9 cellular contexts compared by ENCODE assay signal in the genomic region with DNA sequence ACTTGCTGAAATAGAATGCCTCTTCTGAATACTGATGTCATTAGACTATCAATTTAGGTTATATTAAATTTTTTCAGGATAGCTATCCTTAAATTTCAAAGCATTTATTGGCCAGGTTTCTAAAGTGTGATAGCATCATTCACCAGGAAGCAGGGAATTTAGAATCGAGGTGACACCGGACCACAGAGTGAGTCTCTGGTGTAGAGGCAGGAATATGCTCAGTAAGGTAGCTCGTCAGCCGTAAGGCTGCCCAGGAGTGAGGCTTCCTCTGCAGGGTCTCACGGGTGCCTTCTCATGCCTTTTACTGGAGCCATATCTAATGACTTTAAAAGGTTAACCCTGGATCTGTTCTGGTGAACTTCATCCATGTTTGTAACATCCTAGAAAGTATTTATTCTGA.
A peak's percentile ranks its signal among the peaks of the same experiment; 100 is the strongest.
DNase-seq lines count a peak whose midpoint lies in the region; FAIRE-seq and TF ChIP-seq lines count a peak whose summit lies in the region.
"Had no signal": no experiment of that assay in that cellular context is flagged by ENCODE, and none has a peak within 500 bp of the region (broad histone marks: within the 10 kb centered on the region; RNA-seq: fewer than 3 reads in every experiment).

No MANE protein-coding gene starts in this region.

- H4K20me1 ChIP-seq in SK-N-SH (ENCODE audit: insufficient read depth), result peaks cover 73% of the 10 kb centered on the region

- H3K4me2 ChIP-seq in SK-N-SH, result peak overlapping the region; percentile 89
- peak overlapping the region; percentile 68 for H3K4me2 ChIP-seq in skeletal muscle satellite cell (ENCODE audit: low read length)

- no peak for FAIRE-seq in GM19239 (lab: Jason Lieb, UNC)

- H3K36me3 ChIP-seq in SK-N-SH (replicated peaks in 1 of 2; ENCODE audit: control insufficient read depth in 1 of 2, insufficient read depth in 2 of 2, low read length in 1 of 2) (peaks cover 18 to 57% of the 10 kb centered on the region in 2 experiments), skeletal muscle satellite cell (ENCODE audit: insufficient read depth, low read length) (peaks cover 83% of the 10 kb centered on the region)

- H3F3A ChIP-seq in SK-N-SH (replicated peaks; ENCODE audit: insufficient read depth), result peaks cover 95% of the 10 kb centered on the region

- CTCF ChIA-PET in SK-N-SH (lab: Yijun Ruan, JAX), result interaction anchor here (1.1 to 4.3 kb wide), 7 partner anchors 8 to 608 kb away, joined by 3 to 32 read pairs (median 4); no protein-coding TSS in a partner anchor

- TF ChIP-seq RAD21 in SK-N-SH (IDR thresholded peaks at IDR 0.05; ENCODE audit: low read length), result no peak

- H2AFZ ChIP-seq in SK-N-SH (ENCODE audit: low read depth), result no peak overlapping the region

- peaks cover 94% of the 10 kb centered on the region for H3K79me2 ChIP-seq in SK-N-SH (ENCODE audit: insufficient read depth)

- DNase-seq in ELR (ENCODE audit: low read depth) (peak; percentile 63), SK-N-SH (no peak), epithelial cell of prostate (ENCODE audit: low read depth, low spot score) (no peak), NCI-H1694 treated with DMSO at 0.1 percent for 48 hours (lab: John Stamatoyannopoulos, UW) (no peak), NCI-H1436 treated with DMSO at 0.1 percent for 48 hours (lab: John Stamatoyannopoulos, UW) (no peak), NCI-H1105 treated with DMSO at 0.1 percent for 48 hours (lab: John Stamatoyannopoulos, UW) (no peak), GM19239 (ENCODE audit: insufficient read length, low spot score) (no peak)
- DNase-seq: NCI-H1048 had no signal

- H3K9me2 ChIP-seq in SK-N-SH, result no peaks in the 10 kb centered on the region

- no peaks in the 10 kb centered on the region for H3K9me3 ChIP-seq in SK-N-SH
- H3K9me3 ChIP-seq in skeletal muscle satellite cell (replicated peaks; ENCODE audit: low read length), result no peaks in the 10 kb centered on the region

- TF ChIP-seq EP300 in SK-N-SH (IDR thresholded peaks at IDR 0.05; ENCODE audit: borderline replicate concordance in 1 of 2, low read depth in 1 of 2, low read length in 1 of 2), result no peak

- peak overlapping the region; percentile 1 to 23; a peak in 3 of 4 replicates for H3K4me3 ChIP-seq in SK-N-SH (ENCODE audit: low read depth in 2 of 2, low read length in 1 of 2)
- H3K4me3 ChIP-seq in skeletal muscle satellite cell (ENCODE audit: low read length), result peak overlapping the region; percentile 63

- POLR2A ChIA-PET in SK-N-SH (lab: Yijun Ruan, JAX), result no interaction called here

- H3K27ac ChIP-seq in SK-N-SH (ENCODE audit: low read depth in 2 of 2, low read length in 1 of 2) (peak overlapping the region; percentile 81 to 100; a peak in 3 of 4 replicates), epithelial cell of prostate (peak overlapping the region; percentile 100)

- H3K9ac ChIP-seq in SK-N-SH (peak overlapping the region; percentile 71), skeletal muscle satellite cell (ENCODE audit: low read depth, low read length) (peak overlapping the region; percentile 79)

- no peak for TF ChIP-seq CTCF in SK-N-SH (IDR thresholded peaks at IDR 0.05)

- H3K4me1 ChIP-seq in SK-N-SH (ENCODE audit: control insufficient read depth in 1 of 2, insufficient read depth in 2 of 2, low read depth in 1 of 2, low read length in 1 of 2), result peaks cover 15 to 64% of the 10 kb centered on the region in 2 experiments
- H3K4me1 ChIP-seq in skeletal muscle satellite cell (ENCODE audit: control insufficient read depth, insufficient read depth, low read length), result peaks cover 78% of the 10 kb centered on the region

- no peaks in the 10 kb centered on the region for H3K27me3 ChIP-seq in SK-N-SH (ENCODE audit: insufficient read depth)
- no peaks in the 10 kb centered on the region for H3K27me3 ChIP-seq in skeletal muscle satellite cell (ENCODE audit: control insufficient read depth, insufficient read depth, low read length)

- WGBS in SK-N-SH (ENCODE audit: low lambda C conversion rate), result 28% methylated on average over 5 of the region's 5 CpGs

TF ChIP-seq in SK-N-SH, 30 proteins besides CTCF, POLR2A, EP300 and RAD21:
- TF ChIP-seq IRF3 (IDR thresholded peaks at IDR 0.05; ENCODE audit: low read depth, low read length), result no peak
- TF ChIP-seq, protein P1, sequence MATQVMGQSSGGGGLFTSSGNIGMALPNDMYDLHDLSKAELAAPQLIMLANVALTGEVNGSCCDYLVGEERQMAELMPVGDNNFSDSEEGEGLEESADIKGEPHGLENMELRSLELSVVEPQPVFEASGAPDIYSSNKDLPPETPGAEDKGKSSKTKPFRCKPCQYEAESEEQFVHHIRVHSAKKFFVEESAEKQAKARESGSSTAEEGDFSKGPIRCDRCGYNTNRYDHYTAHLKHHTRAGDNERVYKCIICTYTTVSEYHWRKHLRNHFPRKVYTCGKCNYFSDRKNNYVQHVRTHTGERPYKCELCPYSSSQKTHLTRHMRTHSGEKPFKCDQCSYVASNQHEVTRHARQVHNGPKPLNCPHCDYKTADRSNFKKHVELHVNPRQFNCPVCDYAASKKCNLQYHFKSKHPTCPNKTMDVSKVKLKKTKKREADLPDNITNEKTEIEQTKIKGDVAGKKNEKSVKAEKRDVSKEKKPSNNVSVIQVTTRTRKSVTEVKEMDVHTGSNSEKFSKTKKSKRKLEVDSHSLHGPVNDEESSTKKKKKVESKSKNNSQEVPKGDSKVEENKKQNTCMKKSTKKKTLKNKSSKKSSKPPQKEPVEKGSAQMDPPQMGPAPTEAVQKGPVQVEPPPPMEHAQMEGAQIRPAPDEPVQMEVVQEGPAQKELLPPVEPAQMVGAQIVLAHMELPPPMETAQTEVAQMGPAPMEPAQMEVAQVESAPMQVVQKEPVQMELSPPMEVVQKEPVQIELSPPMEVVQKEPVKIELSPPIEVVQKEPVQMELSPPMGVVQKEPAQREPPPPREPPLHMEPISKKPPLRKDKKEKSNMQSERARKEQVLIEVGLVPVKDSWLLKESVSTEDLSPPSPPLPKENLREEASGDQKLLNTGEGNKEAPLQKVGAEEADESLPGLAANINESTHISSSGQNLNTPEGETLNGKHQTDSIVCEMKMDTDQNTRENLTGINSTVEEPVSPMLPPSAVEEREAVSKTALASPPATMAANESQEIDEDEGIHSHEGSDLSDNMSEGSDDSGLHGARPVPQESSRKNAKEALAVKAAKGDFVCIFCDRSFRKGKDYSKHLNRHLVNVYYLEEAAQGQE (IDR thresholded peaks at IDR 0.05; ENCODE audit: low read depth, low read length), result no peak
- TF ChIP-seq GABPA (IDR thresholded peaks at IDR 0.05; ENCODE audit: low read depth), result no peak
- no peak for TF ChIP-seq MEF2A (IDR thresholded peaks at IDR 0.05; ENCODE audit: borderline replicate concordance, low read depth)
- no peak for TF ChIP-seq SMC3 (IDR thresholded peaks at IDR 0.05; ENCODE audit: low read depth, low read length)
- TF ChIP-seq ELF1 (IDR thresholded peaks at IDR 0.05), result no peak
- no peak for TF ChIP-seq EZH2phosphoT487 (IDR thresholded peaks at IDR 0.05; ENCODE audit: borderline replicate concordance, low read depth)
- no peak for TF ChIP-seq PBX3 (IDR thresholded peaks at IDR 0.05)
- TF ChIP-seq FOXM1 (IDR thresholded peaks at IDR 0.05; ENCODE audit: low read depth), result no peak
- TF ChIP-seq TEAD4 (IDR thresholded peaks at IDR 0.05; ENCODE audit: borderline replicate concordance, insufficient read depth), result no peak
- TF ChIP-seq USF2 (IDR thresholded peaks at IDR 0.05; ENCODE audit: borderline replicate concordance, low read depth, low read length), result no peak
- TF ChIP-seq FOSL2 (IDR thresholded peaks at IDR 0.05; ENCODE audit: borderline replicate concordance, low read depth), result no peak
- no peak for TF ChIP-seq RXRA (IDR thresholded peaks at IDR 0.05; ENCODE audit: borderline replicate concordance, low read depth)
- TF ChIP-seq RCOR1 (IDR thresholded peaks at IDR 0.05; ENCODE audit: low read length), result no peak
